ENCODE assay signal across 8 cellular contexts in the genomic region with DNA sequence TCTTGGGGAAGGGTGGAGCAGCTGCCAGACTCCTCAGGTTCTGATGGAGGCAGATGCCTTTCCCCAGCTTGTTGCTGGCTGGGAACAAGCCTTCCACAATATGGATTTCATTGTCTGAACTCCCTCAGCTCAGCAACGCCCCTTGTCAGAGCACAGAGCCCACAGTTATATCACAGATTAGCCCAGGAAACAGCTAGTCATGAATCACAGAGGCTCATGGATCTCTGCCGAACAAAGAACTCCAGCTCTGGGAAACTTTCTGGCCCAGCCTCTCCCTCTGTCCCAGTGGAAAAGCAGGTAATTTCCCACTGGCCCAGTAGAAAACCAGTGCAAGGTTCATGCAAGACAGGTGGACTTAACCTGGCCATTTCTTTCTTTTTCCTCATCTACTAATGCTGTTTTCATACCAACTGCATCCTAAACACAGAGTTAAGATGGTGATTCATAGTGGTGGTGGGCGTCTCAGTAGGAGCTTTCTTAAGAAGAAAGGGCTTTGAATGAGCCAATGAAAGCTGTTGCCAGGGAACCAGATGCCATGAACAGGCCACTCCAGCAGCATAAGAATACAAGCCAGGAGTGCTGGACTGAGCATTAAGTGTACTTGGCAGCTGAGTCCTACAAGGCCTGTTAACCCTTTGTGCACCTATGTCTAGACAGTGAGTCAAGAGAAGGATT. TPM values are rescaled to one million over a fixed set of nuclear protein-coding genes. Genes with fewer than 3 reads are reported as not detected.
DNase-seq lines count a peak whose midpoint lies in the region; ATAC-seq, FAIRE-seq and TF ChIP-seq lines count a peak whose summit lies in the region.

No MANE protein-coding gene starts in this region.

- POLR2A ChIA-PET in Panc1 (lab: Charles Lee) (no interaction called here), OCI-LY7 (lab: Charles Lee) (interaction anchor here (1.0 kb wide), 1 partner anchor 9 kb away, joined by 3 read pairs; a partner anchor contains a TSS)

- no peaks in the 10 kb centered on the region for H3K79me2 ChIP-seq in OCI-LY7 (ENCODE audit: insufficient read depth, low read depth, low read length)

- TF ChIP-seq EP300 in gastroesophageal sphincter (IDR thresholded peaks at IDR 0.05), result no peak

- H3K4me1 ChIP-seq in Panc1 (ENCODE audit: control insufficient read depth, insufficient read depth, low read length), result no peaks in the 10 kb centered on the region
- H3K4me1 ChIP-seq in gastroesophageal sphincter, result peaks cover 0 to 21% (median 6%) of the 10 kb centered on the region in 3 donors
- peaks cover 11% of the 10 kb centered on the region for H3K4me1 ChIP-seq in rectal smooth muscle tissue (ENCODE audit: control insufficient read depth, insufficient read depth, low read length)
- H3K4me1 ChIP-seq in OCI-LY7 (ENCODE audit: insufficient read depth, low read length, poor library complexity, severe bottlenecking), result no peaks in the 10 kb centered on the region
- H3K4me1 ChIP-seq in kidney (ENCODE audit: control insufficient read depth in 1 of 2, insufficient read depth in 1 of 2, low read depth in 1 of 2, low read length in 2 of 2), result no peaks in the 10 kb centered on the region

- in situ Hi-C loops in Panc1 (cut with HindIII; ENCODE audit: low pct_unique_long_range_greater_than_20kb, low sequenced_read_pairs), result no loop called here

- ATAC-seq in Panc1 (peak; percentile 69), gastroesophageal sphincter (peak; percentile 39)

- WGBS in gastroesophageal sphincter (ENCODE audit: low coverage in 1 of 2), 2 donors, result 17% methylated on average over 1 of the region's 3 CpGs; no CpG with 5 or more reads in 1 of the 2 donors

- no peak for TF ChIP-seq POLR2A in gastroesophageal sphincter (IDR thresholded peaks at IDR 0.05)

- no peaks in the 10 kb centered on the region for H3K9me2 ChIP-seq in OCI-LY7 (ENCODE audit: insufficient read depth, low read length)

- H3K9ac ChIP-seq in rectal smooth muscle tissue (ENCODE audit: low read length) (peak overlapping the region; percentile 16), kidney (ENCODE audit: low read length in 2 of 2) (no peak overlapping the region)

- DNase-seq in H4 (ENCODE audit: low spot score), result peak; percentile 39
- DNase-seq in Panc1 (ENCODE audit: low read depth, low spot score), result no peak
- DNase-seq in OCI-LY7 (ENCODE audit: low spot score), result no peak
- no peak for DNase-seq in kidney
- no peak for DNase-seq in posterior vena cava (ENCODE audit: low spot score)
- no peak for DNase-seq in stimulated activated naive CD4-positive, alpha-beta T cell treated with Interleukin-2 at 50 U/mL for 16 hours (lab: John Stamatoyannopoulos, UW)

- H3K9me3 ChIP-seq in Panc1 (ENCODE audit: control insufficient read depth, insufficient read depth, low read depth, low read length) (no peaks in the 10 kb centered on the region), gastroesophageal sphincter (no peaks in the 10 kb centered on the region), OCI-LY7 (ENCODE audit: low read length) (no peaks in the 10 kb centered on the region), kidney (ENCODE audit: control insufficient read depth in 1 of 2, low read length in 2 of 2) (no peaks in the 10 kb centered on the region)

- FAIRE-seq in kidney (lab: Jason Lieb, UNC), result no peak

- CTCF ChIA-PET in Panc1 (lab: Charles Lee), result no interaction called here
- CTCF ChIA-PET in OCI-LY7 (lab: Charles Lee; ENCODE audit: unreplicated experiment), result no interaction called here

- H3K36me3 ChIP-seq in Panc1 (ENCODE audit: control insufficient read depth, insufficient read depth, low read length) (no peaks in the 10 kb centered on the region), gastroesophageal sphincter (no peaks in the 10 kb centered on the region), rectal smooth muscle tissue (ENCODE audit: control insufficient read depth, insufficient read depth, low read length) (no peaks in the 10 kb centered on the region), OCI-LY7 (ENCODE audit: insufficient read depth, low read length) (no peaks in the 10 kb centered on the region), kidney (ENCODE audit: control insufficient read depth in 1 of 2, insufficient read depth in 2 of 2, low read length in 2 of 2) (no peaks in the 10 kb centered on the region)

- no peaks in the 10 kb centered on the region for H4K20me1 ChIP-seq in OCI-LY7 (ENCODE audit: insufficient read depth, low read length)

- no peak overlapping the region for H3K4me3 ChIP-seq in Panc1 (ENCODE audit: low read depth in 2 of 2, low read length in 2 of 2)
- H3K4me3 ChIP-seq in gastroesophageal sphincter, result no peak overlapping the region
- no peak overlapping the region for H3K4me3 ChIP-seq in rectal smooth muscle tissue (ENCODE audit: low read length)
- no peak overlapping the region for H3K4me3 ChIP-seq in OCI-LY7 (ENCODE audit: low read depth, low read length, poor library complexity, severe bottlenecking)
- no peak overlapping the region for H3K4me3 ChIP-seq in kidney (ENCODE audit: low read length in 2 of 2)

- TF ChIP-seq CTCF in Panc1 (IDR thresholded peaks at IDR 0.05) (no peak), gastroesophageal sphincter (IDR thresholded peaks at IDR 0.05) (no peak), OCI-LY7 (conservative IDR thresholded peaks at IDR 0.05; ENCODE audit: low read length) (no peak), kidney (IDR thresholded peaks at IDR 0.05; ENCODE audit: borderline replicate concordance, extremely low read depth, insufficient read depth) (no peak)

- H3K27me3 ChIP-seq in Panc1 (ENCODE audit: control insufficient read depth, insufficient read depth, low read length) (no peaks in the 10 kb centered on the region), gastroesophageal sphincter (no peaks in the 10 kb centered on the region), rectal smooth muscle tissue (ENCODE audit: control insufficient read depth, insufficient read depth, low read length) (no peaks in the 10 kb centered on the region)

- H3K27ac ChIP-seq in Panc1 (ENCODE audit: low read length), result no peak overlapping the region
- peak overlapping the region in 3 of 4 donors; percentile 46 to 65 (median 56) for H3K27ac ChIP-seq in gastroesophageal sphincter
- peak overlapping the region; percentile 62 for H3K27ac ChIP-seq in rectal smooth muscle tissue (ENCODE audit: low read depth, low read length)
- no peak overlapping the region for H3K27ac ChIP-seq in OCI-LY7 (ENCODE audit: low read depth, low read length, poor library complexity, severe bottlenecking)
- no peak overlapping the region for H3K27ac ChIP-seq in kidney (ENCODE audit: low read depth in 2 of 2, low read length in 2 of 2)

- H2AFZ ChIP-seq in OCI-LY7 (ENCODE audit: low read length), result no peak overlapping the region

- no peak overlapping the region for H3K4me2 ChIP-seq in OCI-LY7 (ENCODE audit: low read length)

- BruUV-seq in Panc1 (replicated peaks; lab: Mats Ljungman, UMichigan), result no TSS peak
- no TSS peak for BruUV-seq in OCI-LY7 (replicated peaks; lab: Mats Ljungman, UMichigan)

- intact Hi-C loops in Panc1 (cut with micrococcal nuclease; ENCODE audit: unreplicated experiment) (no loop called here), OCI-LY7 (cut with micrococcal nuclease; ENCODE audit: unreplicated experiment) (no loop called here), kidney (cut with DNase I) (no loop called here), posterior vena cava (cut with DNase I) (no loop called here)

RNA-seq across cellular contexts. Expression of a gene that starts 8.7 kb away (rescaled TPM):
- not detected in 2 replicates for total RNA-seq in H4 (2014; rRNA removed; shearing (Covaris generic))
- total RNA-seq in Panc1 (2021; ENCODE audit: unreplicated experiment), result not detected
- not detected for polyA plus RNA-seq in Panc1 (2012; ENCODE audit: insufficient read length)
- not detected for total RNA-seq in gastroesophageal sphincter
- not detected in 2 replicates for total RNA-seq in OCI-LY7 (2014; rRNA removed; shearing (Covaris generic))
- total RNA-seq in OCI-LY7 (2022), result not detected in 2 replicates
- total RNA-seq in kidney, result not detected
- polyA plus RNA-seq in kidney (ENCODE audit: insufficient read depth, low read depth, low replicate concordance), result not detected
- not detected for total RNA-seq in posterior vena cava

RNA-seq across cellular contexts. Expression of a gene that starts 30.7 kb away (rescaled TPM):
- total RNA-seq in H4 (2014; rRNA removed; shearing (Covaris generic)), result 19.0 and 25.2 TPM in 2 replicates
- total RNA-seq in Panc1 (2021; ENCODE audit: unreplicated experiment), result 38.1 TPM
- polyA plus RNA-seq in Panc1 (2012; ENCODE audit: insufficient read length), result 46.7 TPM
- total RNA-seq in gastroesophageal sphincter, result 10 to 100 TPM; 15.9 to 55.4 (median 39.0) TPM
- total RNA-seq in OCI-LY7 (2014; rRNA removed; shearing (Covaris generic)), result 1.5 and 1.7 TPM in 2 replicates
- 1.1 and 1.2 TPM in 2 replicates for total RNA-seq in OCI-LY7 (2022)
- total RNA-seq in kidney, result 14.0 TPM
- 5.6 TPM for polyA plus RNA-seq in kidney (ENCODE audit: insufficient read depth, low read depth, low replicate concordance)
- 10 to 100 TPM; 20.9 to 32.0 TPM for total RNA-seq in posterior vena cava

Comparison
In these comparisons a context has a peak if more than half of its experiments do, and no peak if none do; other contexts are left out.
1. H3K27ac ChIP-seq: peak in gastroesophageal sphincter (3 of 4) and rectal smooth muscle tissue (single experiment); none in Panc1 (single experiment), OCI-LY7 (single experiment) and kidney (0 of 2).